In the genomic region with DNA sequence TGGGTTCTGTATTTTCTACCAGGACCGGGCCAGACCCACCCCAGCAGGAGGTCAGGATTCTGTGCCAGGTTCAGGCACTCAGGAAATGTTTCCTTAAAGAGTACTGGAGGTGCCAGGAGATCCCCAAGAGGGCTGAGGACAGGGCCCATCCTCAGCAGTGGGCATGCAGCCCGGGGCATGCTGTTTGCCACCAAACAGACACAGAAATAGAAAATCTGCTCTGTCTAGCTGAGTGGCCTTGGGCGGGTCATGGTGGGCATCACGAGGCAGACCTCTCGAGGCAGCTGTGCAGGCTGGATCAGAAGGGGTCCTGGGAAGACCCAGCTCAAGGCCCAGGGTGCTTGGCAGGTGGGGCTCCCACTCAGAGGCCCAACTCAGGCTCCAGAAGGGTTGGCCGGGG, we compare ENCODE assay signal across 1 cellular context.
TF ChIP-seq lines count a peak whose summit lies in the region.

No MANE protein-coding gene starts in this region.

TF ChIP-seq in H1, 55 proteins besides CTCF, POLR2A, EP300 and RAD21 (continued from another document):
- no peak for TF ChIP-seq RFX5 (IDR thresholded peaks at IDR 0.05; ENCODE audit: borderline replicate concordance, low read depth, low read length)
- TF ChIP-seq CBX5 (IDR thresholded peaks at IDR 0.05; ENCODE audit: low read depth, low read length), result no peak
- TF ChIP-seq CEBPB (IDR thresholded peaks at IDR 0.05; ENCODE audit: low read depth, low read length), result no peak
- no peak for TF ChIP-seq SRF (IDR thresholded peaks at IDR 0.05; ENCODE audit: low read depth, low read length)
- TF ChIP-seq, protein P1, sequence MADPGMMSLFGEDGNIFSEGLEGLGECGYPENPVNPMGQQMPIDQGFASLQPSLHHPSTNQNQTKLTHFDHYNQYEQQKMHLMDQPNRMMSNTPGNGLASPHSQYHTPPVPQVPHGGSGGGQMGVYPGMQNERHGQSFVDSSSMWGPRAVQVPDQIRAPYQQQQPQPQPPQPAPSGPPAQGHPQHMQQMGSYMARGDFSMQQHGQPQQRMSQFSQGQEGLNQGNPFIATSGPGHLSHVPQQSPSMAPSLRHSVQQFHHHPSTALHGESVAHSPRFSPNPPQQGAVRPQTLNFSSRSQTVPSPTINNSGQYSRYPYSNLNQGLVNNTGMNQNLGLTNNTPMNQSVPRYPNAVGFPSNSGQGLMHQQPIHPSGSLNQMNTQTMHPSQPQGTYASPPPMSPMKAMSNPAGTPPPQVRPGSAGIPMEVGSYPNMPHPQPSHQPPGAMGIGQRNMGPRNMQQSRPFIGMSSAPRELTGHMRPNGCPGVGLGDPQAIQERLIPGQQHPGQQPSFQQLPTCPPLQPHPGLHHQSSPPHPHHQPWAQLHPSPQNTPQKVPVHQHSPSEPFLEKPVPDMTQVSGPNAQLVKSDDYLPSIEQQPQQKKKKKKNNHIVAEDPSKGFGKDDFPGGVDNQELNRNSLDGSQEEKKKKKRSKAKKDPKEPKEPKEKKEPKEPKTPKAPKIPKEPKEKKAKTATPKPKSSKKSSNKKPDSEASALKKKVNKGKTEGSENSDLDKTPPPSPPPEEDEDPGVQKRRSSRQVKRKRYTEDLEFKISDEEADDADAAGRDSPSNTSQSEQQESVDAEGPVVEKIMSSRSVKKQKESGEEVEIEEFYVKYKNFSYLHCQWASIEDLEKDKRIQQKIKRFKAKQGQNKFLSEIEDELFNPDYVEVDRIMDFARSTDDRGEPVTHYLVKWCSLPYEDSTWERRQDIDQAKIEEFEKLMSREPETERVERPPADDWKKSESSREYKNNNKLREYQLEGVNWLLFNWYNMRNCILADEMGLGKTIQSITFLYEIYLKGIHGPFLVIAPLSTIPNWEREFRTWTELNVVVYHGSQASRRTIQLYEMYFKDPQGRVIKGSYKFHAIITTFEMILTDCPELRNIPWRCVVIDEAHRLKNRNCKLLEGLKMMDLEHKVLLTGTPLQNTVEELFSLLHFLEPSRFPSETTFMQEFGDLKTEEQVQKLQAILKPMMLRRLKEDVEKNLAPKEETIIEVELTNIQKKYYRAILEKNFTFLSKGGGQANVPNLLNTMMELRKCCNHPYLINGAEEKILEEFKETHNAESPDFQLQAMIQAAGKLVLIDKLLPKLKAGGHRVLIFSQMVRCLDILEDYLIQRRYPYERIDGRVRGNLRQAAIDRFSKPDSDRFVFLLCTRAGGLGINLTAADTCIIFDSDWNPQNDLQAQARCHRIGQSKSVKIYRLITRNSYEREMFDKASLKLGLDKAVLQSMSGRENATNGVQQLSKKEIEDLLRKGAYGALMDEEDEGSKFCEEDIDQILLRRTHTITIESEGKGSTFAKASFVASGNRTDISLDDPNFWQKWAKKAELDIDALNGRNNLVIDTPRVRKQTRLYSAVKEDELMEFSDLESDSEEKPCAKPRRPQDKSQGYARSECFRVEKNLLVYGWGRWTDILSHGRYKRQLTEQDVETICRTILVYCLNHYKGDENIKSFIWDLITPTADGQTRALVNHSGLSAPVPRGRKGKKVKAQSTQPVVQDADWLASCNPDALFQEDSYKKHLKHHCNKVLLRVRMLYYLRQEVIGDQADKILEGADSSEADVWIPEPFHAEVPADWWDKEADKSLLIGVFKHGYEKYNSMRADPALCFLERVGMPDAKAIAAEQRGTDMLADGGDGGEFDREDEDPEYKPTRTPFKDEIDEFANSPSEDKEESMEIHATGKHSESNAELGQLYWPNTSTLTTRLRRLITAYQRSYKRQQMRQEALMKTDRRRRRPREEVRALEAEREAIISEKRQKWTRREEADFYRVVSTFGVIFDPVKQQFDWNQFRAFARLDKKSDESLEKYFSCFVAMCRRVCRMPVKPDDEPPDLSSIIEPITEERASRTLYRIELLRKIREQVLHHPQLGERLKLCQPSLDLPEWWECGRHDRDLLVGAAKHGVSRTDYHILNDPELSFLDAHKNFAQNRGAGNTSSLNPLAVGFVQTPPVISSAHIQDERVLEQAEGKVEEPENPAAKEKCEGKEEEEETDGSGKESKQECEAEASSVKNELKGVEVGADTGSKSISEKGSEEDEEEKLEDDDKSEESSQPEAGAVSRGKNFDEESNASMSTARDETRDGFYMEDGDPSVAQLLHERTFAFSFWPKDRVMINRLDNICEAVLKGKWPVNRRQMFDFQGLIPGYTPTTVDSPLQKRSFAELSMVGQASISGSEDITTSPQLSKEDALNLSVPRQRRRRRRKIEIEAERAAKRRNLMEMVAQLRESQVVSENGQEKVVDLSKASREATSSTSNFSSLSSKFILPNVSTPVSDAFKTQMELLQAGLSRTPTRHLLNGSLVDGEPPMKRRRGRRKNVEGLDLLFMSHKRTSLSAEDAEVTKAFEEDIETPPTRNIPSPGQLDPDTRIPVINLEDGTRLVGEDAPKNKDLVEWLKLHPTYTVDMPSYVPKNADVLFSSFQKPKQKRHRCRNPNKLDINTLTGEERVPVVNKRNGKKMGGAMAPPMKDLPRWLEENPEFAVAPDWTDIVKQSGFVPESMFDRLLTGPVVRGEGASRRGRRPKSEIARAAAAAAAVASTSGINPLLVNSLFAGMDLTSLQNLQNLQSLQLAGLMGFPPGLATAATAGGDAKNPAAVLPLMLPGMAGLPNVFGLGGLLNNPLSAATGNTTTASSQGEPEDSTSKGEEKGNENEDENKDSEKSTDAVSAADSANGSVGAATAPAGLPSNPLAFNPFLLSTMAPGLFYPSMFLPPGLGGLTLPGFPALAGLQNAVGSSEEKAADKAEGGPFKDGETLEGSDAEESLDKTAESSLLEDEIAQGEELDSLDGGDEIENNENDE (IDR thresholded peaks at IDR 0.05; ENCODE audit: insufficient replicate concordance, low read length), result no peak
- TF ChIP-seq POU5F1 (IDR thresholded peaks at IDR 0.05; ENCODE audit: low read depth, low read length), result no peak
